ENCODE assay signal across 28 cellular contexts in the genomic region with DNA sequence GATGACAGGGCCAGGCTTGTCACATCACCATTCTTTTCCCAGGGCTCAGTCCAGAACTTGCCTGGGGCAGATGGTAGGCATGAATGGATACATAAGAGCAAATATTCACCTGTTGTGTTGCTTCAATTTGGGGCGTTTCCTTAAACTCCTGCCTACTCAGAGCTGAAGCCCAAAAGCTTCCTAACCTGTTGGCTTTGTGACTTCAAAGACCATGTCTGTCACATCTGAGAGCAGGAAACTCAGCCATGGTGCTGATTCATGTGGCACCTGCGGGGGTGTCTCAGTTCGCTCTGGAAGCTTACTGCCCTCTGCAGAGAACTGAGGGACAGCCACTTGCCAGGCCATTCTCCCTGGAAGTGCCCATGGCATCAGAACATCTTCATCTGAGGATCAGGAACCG.
A peak's percentile ranks its signal among the peaks of the same experiment; 100 is the strongest.
DNase-seq lines count a peak whose midpoint lies in the region; ATAC-seq and TF ChIP-seq lines count a peak whose summit lies in the region.
"Had no signal": no experiment of that assay in that cellular context is flagged by ENCODE, and none has a peak within 500 bp of the region (broad histone marks: within the 10 kb centered on the region; RNA-seq: fewer than 3 reads in every experiment).

No MANE protein-coding gene starts in this region.

- peak; percentile 13 for TF ChIP-seq CTCF in DND-41 (IDR thresholded peaks at IDR 0.05; ENCODE audit: borderline replicate concordance, extremely low read depth, low read length, poor library complexity, severe bottlenecking)
- no peak for TF ChIP-seq CTCF in activated CD8-positive, alpha-beta T cell treated with anti-CD3 and anti-CD28 coated beads for 36 hours (IDR thresholded peaks at IDR 0.05)

- H3K79me2 ChIP-seq in DND-41 (ENCODE audit: insufficient read depth, low read length) = no peaks in the 10 kb centered on the region

- H3K4me3 ChIP-seq in DND-41 (ENCODE audit: low read depth in 1 of 2, low read length in 2 of 2) = no peak overlapping the region
- H3K4me3 ChIP-seq: A549, GM23338, lung, psoas muscle, SJSA1, transverse colon had no signal

- H3K27ac ChIP-seq in DND-41 (ENCODE audit: low read length) = no peak overlapping the region
- H3K27ac ChIP-seq: A549, neutrophil, psoas muscle, SJSA1, transverse colon, WERI-Rb-1 had no signal

- CTCF ChIA-PET in activated CD4-positive, alpha-beta T cell treated with anti-CD3 and anti-CD28 coated beads for 36 hours (lab: Charles Lee) = interaction anchor here (0.7 to 1.0 kb wide), 3 partner anchors 102 to 185 kb away, joined by 3 to 4 read pairs (median 3); no protein-coding TSS in a partner anchor
- CTCF ChIA-PET in activated CD8-positive, alpha-beta T cell treated with anti-CD3 and anti-CD28 coated beads for 36 hours (lab: Charles Lee) = interaction anchor here (0.9 to 1.3 kb wide), 2 partner anchors 12 to 175 kb away, joined by 3 read pairs; no protein-coding TSS in a partner anchor

- intact Hi-C loops in activated CD4-positive, alpha-beta T cell treated with anti-CD3 and anti-CD28 coated beads for 36 hours (cut with DNase I, micrococcal nuclease) = no loop called here
- intact Hi-C loops in activated CD8-positive, alpha-beta T cell treated with anti-CD3 and anti-CD28 coated beads for 36 hours (cut with micrococcal nuclease) = no loop called here

- H3K4me1 ChIP-seq in DND-41 (ENCODE audit: insufficient read depth, low read length) = no peaks in the 10 kb centered on the region; the same call in 1 of the 2 replicates
- H3K4me1 ChIP-seq: A549, BE2C, Caco-2, psoas muscle, SJSA1, transverse colon had no signal

- H2AFZ ChIP-seq in DND-41 (ENCODE audit: low read depth, low read length) = no peak overlapping the region
- H2AFZ ChIP-seq: GM23338 had no signal

- peaks cover 6% of the 10 kb centered on the region for H3K4me1 Mint-ChIP-seq in activated CD4-positive, alpha-beta T cell treated with anti-CD3 and anti-CD28 coated beads for 36 hours
- peaks cover 9% of the 10 kb centered on the region for H3K4me1 Mint-ChIP-seq in activated CD8-positive, alpha-beta T cell treated with anti-CD3 and anti-CD28 coated beads for 36 hours (ENCODE audit: low read depth)
- H3K4me1 Mint-ChIP-seq: GM23338 had no signal

- no peak overlapping the region for H3K9ac ChIP-seq in DND-41 (ENCODE audit: low read depth, low read length)

- no peaks in the 10 kb centered on the region for H3K27me3 Mint-ChIP-seq in activated CD4-positive, alpha-beta T cell treated with anti-CD3 and anti-CD28 coated beads for 36 hours
- H3K27me3 Mint-ChIP-seq in activated CD8-positive, alpha-beta T cell treated with anti-CD3 and anti-CD28 coated beads for 36 hours = no peaks in the 10 kb centered on the region
- H3K27me3 Mint-ChIP-seq: dendritic cell treated with granulocyte-macrophage colony-stimulating factor and Interleukin-4, amounts not matched to agents 40 ng/mL and 50 ng/mL, for 4 days had no signal

- no peak overlapping the region for H3K4me3 Mint-ChIP-seq in activated CD4-positive, alpha-beta T cell treated with anti-CD3 and anti-CD28 coated beads for 36 hours
- no peak overlapping the region for H3K4me3 Mint-ChIP-seq in activated CD8-positive, alpha-beta T cell treated with anti-CD3 and anti-CD28 coated beads for 36 hours
- H3K4me3 Mint-ChIP-seq: dendritic cell treated with granulocyte-macrophage colony-stimulating factor and Interleukin-4, amounts not matched to agents 40 ng/mL and 50 ng/mL, for 4 days; GM23338 had no signal

- peak; percentile 69 for DNase-seq in activated CD4-positive, alpha-beta T cell treated with anti-CD3 and anti-CD28 coated beads for 36 hours
- DNase-seq in activated CD4-positive, alpha-beta T cell treated with anti-CD3 and anti-CD28 coated beads for 1 hour = no peak
- DNase-seq in DND-41 (peak; percentile 47), NCI-H345 treated with DMSO at 0.1 percent for 48 hours (lab: John Stamatoyannopoulos, UW; ENCODE audit: unreplicated experiment) (no peak)
- DNase-seq in activated CD8-positive, alpha-beta T cell treated with anti-CD3 and anti-CD28 coated beads for 36 hours = peak; percentile 71
- DNase-seq in stimulated activated CD4-positive, alpha-beta T cell treated with anti-CD3 and anti-CD28 coated beads, Interleukin-2, amount 100 ng/mL, for 48 hours = peak; percentile 7 to 13
- DNase-seq in effector CD8-positive, alpha-beta T cell (lab: John Stamatoyannopoulos, UW) = no peak
- DNase-seq: activated effector memory CD4-positive, alpha-beta T cell treated with anti-CD3 and anti-CD28 coated beads, Interleukin-2, amount 50 U/mL, for 16 hours; anterior cingulate cortex; BE2C; Caco-2; DMS79 treated with DMSO at 0.1 percent for 48 hours; glutamatergic neuron; Karpas-422; kidney glomerular epithelial cell; NCI-H2029; NCI-H226; psoas muscle; transverse colon had no signal

- ATAC-seq in activated CD4-positive, alpha-beta T cell treated with anti-CD3 and anti-CD28 coated beads for 36 hours = peak; percentile 97
- ATAC-seq in DND-41 (ENCODE audit: insufficient read depth, low read depth) (peak; percentile 79), GM18873 (IDR thresholded peaks at IDR 0.05; ENCODE audit: low FRiP score, unreplicated experiment) (no peak)
- peak; percentile 91 for ATAC-seq in activated CD8-positive, alpha-beta T cell treated with anti-CD3 and anti-CD28 coated beads for 36 hours
- ATAC-seq: A549, GM23338, Panc1, psoas muscle had no signal

- no peaks in the 10 kb centered on the region for H3K9me3 ChIP-seq in DND-41 (ENCODE audit: insufficient read depth, low read length, severe bottlenecking)
- H3K9me3 ChIP-seq: A549, BE2C, Caco-2, neutrophil, psoas muscle, SJSA1, transverse colon had no signal

- no peaks in the 10 kb centered on the region for H3K36me3 Mint-ChIP-seq in activated CD4-positive, alpha-beta T cell treated with anti-CD3 and anti-CD28 coated beads for 36 hours (ENCODE audit: low read depth)
- H3K36me3 Mint-ChIP-seq in activated CD8-positive, alpha-beta T cell treated with anti-CD3 and anti-CD28 coated beads for 36 hours (ENCODE audit: low read depth) = no peaks in the 10 kb centered on the region

- H4K20me1 ChIP-seq in DND-41 (ENCODE audit: insufficient read depth, low read length) = no peaks in the 10 kb centered on the region

- H3K36me3 ChIP-seq in DND-41 (ENCODE audit: insufficient read depth, low read length) = no peaks in the 10 kb centered on the region
- H3K36me3 ChIP-seq: BE2C, neutrophil, SJSA1, transverse colon, WERI-Rb-1 had no signal

- H3K27me3 ChIP-seq in DND-41 (ENCODE audit: insufficient read depth, low read length, poor library complexity) = no peaks in the 10 kb centered on the region
- H3K27me3 ChIP-seq: BE2C, neutrophil, transverse colon had no signal

- no peak overlapping the region for H3K27ac Mint-ChIP-seq in activated CD4-positive, alpha-beta T cell treated with anti-CD3 and anti-CD28 coated beads for 36 hours
- no peak overlapping the region for H3K27ac Mint-ChIP-seq in activated CD8-positive, alpha-beta T cell treated with anti-CD3 and anti-CD28 coated beads for 36 hours
- H3K27ac Mint-ChIP-seq: dendritic cell treated with granulocyte-macrophage colony-stimulating factor and Interleukin-4, amounts not matched to agents 40 ng/mL and 50 ng/mL, for 4 days; GM23338 had no signal

- no peak overlapping the region for H3K4me2 ChIP-seq in DND-41 (ENCODE audit: insufficient read depth, low read length)
- H3K4me2 ChIP-seq: A549, GM23338 had no signal

- H3K9me3 Mint-ChIP-seq in activated CD4-positive, alpha-beta T cell treated with anti-CD3 and anti-CD28 coated beads for 36 hours (ENCODE audit: low read depth) = no peaks in the 10 kb centered on the region
- no peaks in the 10 kb centered on the region for H3K9me3 Mint-ChIP-seq in activated CD8-positive, alpha-beta T cell treated with anti-CD3 and anti-CD28 coated beads for 36 hours
- H3K9me3 Mint-ChIP-seq: dendritic cell treated with granulocyte-macrophage colony-stimulating factor and Interleukin-4, amounts not matched to agents 40 ng/mL and 50 ng/mL, for 4 days; GM23338 had no signal

- POLR2A ChIA-PET in activated CD4-positive, alpha-beta T cell treated with anti-CD3 and anti-CD28 coated beads for 36 hours (lab: Charles Lee) = no interaction called here
- POLR2A ChIA-PET in activated CD8-positive, alpha-beta T cell treated with anti-CD3 and anti-CD28 coated beads for 36 hours (lab: Charles Lee) = interaction anchor here (0.6 kb wide), 1 partner anchor 109 kb away, joined by 3 read pairs; no protein-coding TSS in a partner anchor

Comparison
In these comparisons a context has a peak if more than half of its experiments do, and no peak if none do; other contexts are left out.
1. DNase-seq: peak in activated CD4-positive, alpha-beta T cell treated with anti-CD3 and anti-CD28 coated beads for 36 hours (single experiment), DND-41 (single experiment), activated CD8-positive, alpha-beta T cell treated with anti-CD3 and anti-CD28 coated beads for 36 hours (single experiment) and stimulated activated CD4-positive, alpha-beta T cell treated with anti-CD3 and anti-CD28 coated beads, Interleukin-2, amount 100 ng/mL, for 48 hours (2 of 2); none in activated CD4-positive, alpha-beta T cell treated with anti-CD3 and anti-CD28 coated beads for 1 hour (single experiment), NCI-H345 treated with DMSO at 0.1 percent for 48 hours (single experiment) and effector CD8-positive, alpha-beta T cell (single experiment).